In the genomic region with DNA sequence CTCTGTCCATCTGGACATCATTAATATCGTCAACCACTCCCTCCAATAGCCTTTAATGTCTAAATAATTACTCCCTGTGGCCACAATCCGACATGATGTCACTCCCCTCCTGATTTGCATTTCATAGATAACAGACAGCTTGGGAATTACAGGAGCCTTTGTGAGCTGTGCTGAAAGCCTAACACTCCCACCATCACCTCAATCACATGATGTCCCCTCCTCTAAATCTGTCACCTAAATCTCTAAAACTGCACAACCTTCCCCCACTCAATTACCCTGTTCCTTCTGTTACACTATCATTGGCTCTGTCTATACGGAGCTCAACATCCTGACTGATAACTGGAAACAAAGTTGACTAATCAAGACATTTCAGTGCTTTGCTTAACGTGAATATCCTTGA, we compare ENCODE assay signal across 18 cellular contexts. TPM values are rescaled to one million over a fixed set of nuclear protein-coding genes. Genes with fewer than 3 reads are reported as not detected.
"Had no signal": no experiment of that assay in that cellular context is flagged by ENCODE, and none has a peak within 500 bp of the region (broad histone marks: within the 10 kb centered on the region; RNA-seq: fewer than 3 reads in every experiment).

No MANE protein-coding gene starts in this region.

- H3K9me3 ChIP-seq: neutrophil, tibial artery, uterus had no signal

- ATAC-seq: left lobe of liver had no signal

- FAIRE-seq: endometrium, islet of Langerhans had no signal

- H3K4me1 ChIP-seq: uterus had no signal

- H3K4me3 ChIP-seq: tibial artery, uterus had no signal

- DNase-seq: activated CD4-positive, alpha-beta T cell treated with anti-CD3 and anti-CD28 coated beads for 1 hour; activated CD4-positive, alpha-beta T cell treated with anti-CD3 and anti-CD28 coated beads, Interleukin-2, amount 50 U/mL, for 4 hours; activated naive CD4-positive, alpha-beta T cell treated with anti-CD3 and anti-CD28 coated beads, Interleukin-2, amount 10 ng/mL, durations not matched to agents 7 days and 5 days; mammary epithelial cell; naive B cell; posterior cingulate gyrus; stimulated activated CD4-positive, alpha-beta T cell treated with anti-CD3 and anti-CD28 coated beads, Interleukin-4, amount 100 ng/mL, for 24 hours; stimulated activated naive CD4-positive, alpha-beta T cell; T1000; tibial artery; uterus had no signal

- H3K27me3 ChIP-seq: tibial artery, uterus had no signal

- H3K36me3 ChIP-seq: neutrophil, tibial artery, uterus had no signal

- H3K27ac ChIP-seq: neutrophil, tibial artery, uterus had no signal

RNA-seq across cellular contexts. Expression of a gene that starts 14.3 kb away (rescaled TPM):
- total RNA-seq: activated T-helper 2 cell treated with anti-CD3 and anti-CD28 coated beads, Interferon-gamma antibody, Interleukin-2, Interleukin-4, amounts not matched to agents 10 μg/mL and 5 μg/mL and 100 μg/mL, durations not matched to agents 14 hours and 24 hours and 36 hours; left lobe of liver; mononuclear cell; subcutaneous adipose tissue; uterus had no signal

RNA-seq across cellular contexts. Expression of a gene that starts 58.1 kb away (rescaled TPM):
- total RNA-seq: activated T-helper 2 cell treated with anti-CD3 and anti-CD28 coated beads, Interferon-gamma antibody, Interleukin-2, Interleukin-4, amounts not matched to agents 10 μg/mL and 5 μg/mL and 100 μg/mL, durations not matched to agents 14 hours and 24 hours and 36 hours; mammary epithelial cell; mononuclear cell had no signal
